26 cellular contexts compared by ENCODE assay signal in the genomic region with DNA sequence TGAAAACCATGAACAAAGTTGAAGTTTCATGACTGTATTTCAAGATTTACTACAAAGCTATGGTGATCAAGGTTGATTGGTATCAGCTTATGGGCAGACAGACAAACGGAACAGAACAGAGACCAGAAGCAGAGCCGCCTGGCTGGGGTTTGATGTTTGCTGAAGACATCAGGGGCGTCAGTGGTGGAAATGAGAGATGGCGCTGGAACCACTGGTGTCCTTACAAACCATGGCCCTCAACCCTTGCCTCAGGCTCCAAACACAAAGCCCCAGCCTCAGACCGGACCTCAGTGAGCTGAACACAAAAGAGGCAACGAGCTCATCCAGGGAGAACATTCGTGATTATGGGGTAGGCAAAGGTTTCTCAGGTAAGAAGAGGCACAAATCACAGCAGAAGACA.
"Had no signal": no experiment of that assay in that cellular context is flagged by ENCODE, and none has a peak within 500 bp of the region (broad histone marks: within the 10 kb centered on the region; RNA-seq: fewer than 3 reads in every experiment).

No MANE protein-coding gene starts in this region.

- H3K36me3 ChIP-seq: brain microvascular endothelial cell, pancreas, prostate gland, sigmoid colon, stomach, tibial artery had no signal

- DNase-seq: activated CD4-positive, alpha-beta memory T cell treated with anti-CD3 and anti-CD28 coated beads for 36 hours; activated CD4-positive, alpha-beta T cell treated with anti-CD3 and anti-CD28 coated beads, Interleukin-2, amount 10 ng/mL, durations not matched to agents 24 days and 14 days; activated gamma-delta T cell treated with Interleukin-2 at 50 U/mL for 16 hours; activated naive CD4-positive, alpha-beta T cell treated with anti-CD3 and anti-CD28 coated beads, Interleukin-2, amount 50 U/mL, for 16 hours; activated T-cell treated with anti-CD3 and anti-CD28 coated beads, Interleukin-2, amount 50 U/mL, for 4 hours; amniotic stem cell; brain microvascular endothelial cell; caudate nucleus; dermis blood vessel endothelial cell; effector CD8-positive, alpha-beta T cell; naive thymus-derived CD8-positive, alpha-beta T cell; nucleus accumbens; retina; sigmoid colon; small intestine; stimulated activated CD4-positive, alpha-beta T cell treated with anti-CD3 and anti-CD28 coated beads, Interleukin-1b, Interleukin-23, amount 100 ng/mL, for 48 hours; stimulated activated CD4-positive, alpha-beta T cell treated with anti-CD3 and anti-CD28 coated beads, Interleukin-4, amount 100 ng/mL, for 4 hours; stimulated activated CD8-positive, alpha-beta memory T cell treated with anti-CD3 and anti-CD28 coated beads, Interleukin-4, amount 100 ng/mL, for 48 hours; stimulated activated naive B cell treated with anti-CD40 and anti-IgM and Interleukin-4, amounts not matched to agents 10 μg/mL and 1 μg/mL and 100 μg/mL, for 72 hours; stomach; T-cell; tibial artery had no signal

- H3K4me3 ChIP-seq: pancreas, prostate gland, sigmoid colon, stomach, tibial artery had no signal

- H3K36me3 Mint-ChIP-seq: activated CD4-positive, alpha-beta memory T cell treated with anti-CD3 and anti-CD28 coated beads for 36 hours had no signal

- H3K27me3 Mint-ChIP-seq: activated CD4-positive, alpha-beta memory T cell treated with anti-CD3 and anti-CD28 coated beads for 36 hours; activated CD4-positive, alpha-beta T cell treated with anti-CD3 and anti-CD28 coated beads, Interleukin-2, amount 10 ng/mL, durations not matched to agents 24 days and 14 days; activated T-helper 17 cell treated with anti-CD3 and anti-CD28 coated beads, Interleukin-2, amount 50 U/mL, for 72 hours; T-cell had no signal

- H3K4me3 Mint-ChIP-seq: activated CD4-positive, alpha-beta memory T cell treated with anti-CD3 and anti-CD28 coated beads for 36 hours; activated CD4-positive, alpha-beta T cell treated with anti-CD3 and anti-CD28 coated beads, Interleukin-2, amount 10 ng/mL, durations not matched to agents 24 days and 14 days; activated T-cell treated with anti-CD3 and anti-CD28 coated beads, Interleukin-2, amount 50 U/mL, for 4 hours; activated T-helper 17 cell treated with anti-CD3 and anti-CD28 coated beads, Interleukin-2, amount 50 U/mL, for 72 hours; naive thymus-derived CD8-positive, alpha-beta T cell; neural crest cell; stimulated activated naive B cell treated with anti-CD40 and anti-IgM and Interleukin-4, amounts not matched to agents 10 μg/mL and 1 μg/mL and 100 μg/mL, for 72 hours; T-cell had no signal

- H3K27ac Mint-ChIP-seq: activated CD4-positive, alpha-beta memory T cell treated with anti-CD3 and anti-CD28 coated beads for 36 hours; activated CD4-positive, alpha-beta T cell treated with anti-CD3 and anti-CD28 coated beads, Interleukin-2, amount 10 ng/mL, durations not matched to agents 24 days and 14 days; activated T-helper 17 cell treated with anti-CD3 and anti-CD28 coated beads, Interleukin-2, amount 50 U/mL, for 72 hours; naive thymus-derived CD8-positive, alpha-beta T cell; stimulated activated naive B cell treated with anti-CD40 and anti-IgM and Interleukin-4, amounts not matched to agents 10 μg/mL and 1 μg/mL and 100 μg/mL, for 72 hours; T-cell had no signal

- H3K9me3 ChIP-seq: pancreas, prostate gland, sigmoid colon, stomach, tibial artery had no signal

- ATAC-seq: activated T-cell treated with anti-CD3 and anti-CD28 coated beads, Interleukin-2, amount 50 U/mL, for 4 hours; activated T-helper 17 cell treated with anti-CD3 and anti-CD28 coated beads, Interleukin-2, amount 50 U/mL, for 72 hours; naive thymus-derived CD8-positive, alpha-beta T cell; pancreas; stimulated activated naive B cell treated with anti-CD40 and anti-IgM and Interleukin-4, amounts not matched to agents 10 μg/mL and 1 μg/mL and 100 μg/mL, for 72 hours; T-cell had no signal

- H3K27ac ChIP-seq: brain microvascular endothelial cell, pancreas, prostate gland, sigmoid colon, stomach, tibial artery had no signal

- H3K9me3 Mint-ChIP-seq: activated CD4-positive, alpha-beta memory T cell treated with anti-CD3 and anti-CD28 coated beads for 36 hours; activated CD4-positive, alpha-beta T cell treated with anti-CD3 and anti-CD28 coated beads, Interleukin-2, amount 10 ng/mL, durations not matched to agents 24 days and 14 days; activated T-cell treated with anti-CD3 and anti-CD28 coated beads, Interleukin-2, amount 50 U/mL, for 4 hours; activated T-helper 17 cell treated with anti-CD3 and anti-CD28 coated beads, Interleukin-2, amount 50 U/mL, for 72 hours; naive thymus-derived CD8-positive, alpha-beta T cell; neural crest cell; stimulated activated naive B cell treated with anti-CD40 and anti-IgM and Interleukin-4, amounts not matched to agents 10 μg/mL and 1 μg/mL and 100 μg/mL, for 72 hours; T-cell had no signal

- H3K4me1 ChIP-seq: pancreas, prostate gland had no signal

- H3K4me1 Mint-ChIP-seq: activated T-helper 17 cell treated with anti-CD3 and anti-CD28 coated beads, Interleukin-2, amount 50 U/mL, for 72 hours had no signal

- H3K27me3 ChIP-seq: brain microvascular endothelial cell, pancreas, sigmoid colon, stomach, tibial artery had no signal
